In genomic region chr1:16936580-16936979, GRCh38 we compare ENCODE assay signal across 12 cellular contexts. TPM values are rescaled to one million over a fixed set of nuclear protein-coding genes. Genes with fewer than 3 reads are reported as not detected.
"Had no signal": no experiment of that assay in that cellular context is flagged by ENCODE, and none has a peak within 500 bp of the region (broad histone marks: within the 10 kb centered on the region; RNA-seq: fewer than 3 reads in every experiment).

No MANE protein-coding gene starts in this region.

RNA-seq across cellular contexts. Expression of gene RNU1-2, which starts 40.8 kb away (rescaled TPM):
- polyA plus RNA-seq: adipose tissue, cardiac muscle cell had no signal

RNA-seq across cellular contexts. Expression of gene MFAP2, which starts 43.8 kb away (rescaled TPM):
- total RNA-seq: activated CD4-positive, alpha-beta T cell treated with anti-CD3 and anti-CD28 coated beads for 36 hours; activated CD4-positive, alpha-beta T cell treated with anti-CD3 and anti-CD28 coated beads, Interleukin-2, amount 10 ng/mL, durations not matched to agents 7 days and 5 days; activated CD8-positive, alpha-beta memory T cell treated with anti-CD3 and anti-CD28 coated beads, Interleukin-2, amount 10 ng/mL, durations not matched to agents 7 days and 5 days; activated CD8-positive, alpha-beta T cell treated with anti-CD3 and anti-CD28 coated beads, Interleukin-2, amount 10 ng/mL, durations not matched to agents 7 days and 5 days; activated naive CD8-positive, alpha-beta T cell treated with anti-CD3 and anti-CD28 coated beads, Interleukin-2, amount 10 ng/mL, durations not matched to agents 7 days and 5 days; activated T-helper 2 cell treated with anti-CD3 and anti-CD28 coated beads, Interferon-gamma antibody, Interleukin-2, Interleukin-4, amounts not matched to agents 10 μg/mL and 5 μg/mL and 100 μg/mL, durations not matched to agents 14 hours and 24 hours and 36 hours; T-cell; T-helper 1 cell treated with Interleukin-12 subunit alpha and Interleukin-12 subunit beta and Interleukin-4 antibody, amounts not matched to agents 30 ng/mL and 1 ng/mL, for 36 hours; T-helper 17 cell; T-helper 2 cell treated with Interferon-gamma antibody and Interleukin-4, amounts not matched to agents 100 ng/mL and 5 ng/mL, for 36 hours had no signal
